In genomic region chr6:28809947-28810654, GRCh38 we compare ENCODE assay signal across 9 cellular contexts.
DNase-seq lines count a peak whose midpoint lies in the region; ATAC-seq, FAIRE-seq and TF ChIP-seq lines count a peak whose summit lies in the region.
"Had no signal": no experiment of that assay in that cellular context is flagged by ENCODE, and none has a peak within 500 bp of the region (broad histone marks: within the 10 kb centered on the region; RNA-seq: fewer than 3 reads in every experiment).

No MANE protein-coding gene starts in this region.

- BruUV-seq in Caco-2 (replicated peaks; lab: Mats Ljungman, UMichigan), result no TSS peak

- TF ChIP-seq CTCF in Caco-2 (IDR thresholded peaks at IDR 0.05; ENCODE audit: insufficient read depth in 1 of 2, low read depth in 1 of 2, low read length in 1 of 2, severe bottlenecking in 1 of 2, unreplicated experiment in 1 of 2) (peak in 1 of 2 experiments; percentile 47), HFFc6 (IDR thresholded peaks at IDR 0.05) (no peak), kidney (IDR thresholded peaks at IDR 0.05; ENCODE audit: borderline replicate concordance, extremely low read depth, insufficient read depth) (no peak)

- H3K4me1 ChIP-seq in Caco-2 (no peaks in the 10 kb centered on the region), iPS-20b (ENCODE audit: insufficient read depth, low read length) (peaks cover 11% of the 10 kb centered on the region), kidney (ENCODE audit: control insufficient read depth in 1 of 2, insufficient read depth in 1 of 2, low read depth in 1 of 2, low read length in 2 of 2) (no peaks in the 10 kb centered on the region)

- H3K9ac ChIP-seq in iPS-20b (ENCODE audit: low read depth, low read length) (no peak overlapping the region), kidney (ENCODE audit: low read length in 2 of 2) (no peak overlapping the region)

- no peak for FAIRE-seq in kidney (lab: Jason Lieb, UNC)

- no peaks in the 10 kb centered on the region for H3K4me1 Mint-ChIP-seq in Caco-2 (ENCODE audit: low read depth, unreplicated experiment)
- peaks cover 61% of the 10 kb centered on the region for H3K4me1 Mint-ChIP-seq in HFFc6 (ENCODE audit: low read depth)
- peaks cover 10% of the 10 kb centered on the region for H3K4me1 Mint-ChIP-seq in activated CD4-positive, alpha-beta memory T cell treated with anti-CD3 and anti-CD28 coated beads for 36 hours (ENCODE audit: low read depth)

- CTCF ChIA-PET in Caco-2 (lab: Charles Lee), result no interaction called here
- CTCF ChIA-PET in activated CD4-positive, alpha-beta memory T cell treated with anti-CD3 and anti-CD28 coated beads for 36 hours (lab: Charles Lee), result no interaction called here

- H3K36me3 Mint-ChIP-seq in Caco-2 (ENCODE audit: insufficient read depth, unreplicated experiment), result peaks cover 21% of the 10 kb centered on the region
- no peaks in the 10 kb centered on the region for H3K36me3 Mint-ChIP-seq in HFFc6 (ENCODE audit: low read depth)
- H3K36me3 Mint-ChIP-seq in activated CD4-positive, alpha-beta memory T cell treated with anti-CD3 and anti-CD28 coated beads for 36 hours, result peaks cover 36% of the 10 kb centered on the region

- intact Hi-C loops in Caco-2 (cut with micrococcal nuclease; ENCODE audit: unreplicated experiment), result loop anchor here (2.0 kb wide), 1 partner anchor 123 kb away; no protein-coding TSS in a partner anchor
- intact Hi-C loops in activated CD4-positive, alpha-beta memory T cell treated with anti-CD3 and anti-CD28 coated beads for 36 hours (cut with micrococcal nuclease), result loop anchor here (5.0 kb wide), 2 partner anchors 33 to 73 kb away; no protein-coding TSS in a partner anchor
- intact Hi-C loops in posterior vena cava (cut with DNase I), result no loop called here
- intact Hi-C loops in kidney (cut with DNase I), result no loop called here

- H3K27ac ChIP-seq in iPS-20b (ENCODE audit: low read length) (no peak overlapping the region), kidney (ENCODE audit: low read depth in 2 of 2, low read length in 2 of 2) (no peak overlapping the region)

- H3K4me3 ChIP-seq in Caco-2 (ENCODE audit: low read depth, low read length) (peak overlapping the region; percentile 35), iPS-20b (ENCODE audit: low read length) (peak overlapping the region; percentile 73), kidney (ENCODE audit: low read length in 2 of 2) (no peak overlapping the region)

- H3K27me3 ChIP-seq in Caco-2 (replicated peaks; ENCODE audit: control insufficient read depth, insufficient read depth, low read length) (no peaks in the 10 kb centered on the region), iPS-20b (ENCODE audit: insufficient read depth, low read length) (peaks cover 97% of the 10 kb centered on the region)

- POLR2A ChIA-PET in Caco-2 (lab: Charles Lee), result interaction anchor here (1.2 kb wide), 1 partner anchor 206 kb away, joined by 4 read pairs; no protein-coding TSS in a partner anchor
- POLR2A ChIA-PET in activated CD4-positive, alpha-beta memory T cell treated with anti-CD3 and anti-CD28 coated beads for 36 hours (lab: Charles Lee), result no interaction called here

- H3K4me3 Mint-ChIP-seq in Caco-2 (ENCODE audit: unreplicated experiment), result peak overlapping the region; percentile 74
- peak overlapping the region; percentile 82 for H3K4me3 Mint-ChIP-seq in HFFc6
- H3K4me3 Mint-ChIP-seq in activated CD4-positive, alpha-beta memory T cell treated with anti-CD3 and anti-CD28 coated beads for 36 hours, result peak overlapping the region; percentile 31

- no peaks in the 10 kb centered on the region for H3K9me3 Mint-ChIP-seq in Caco-2 (ENCODE audit: unreplicated experiment)
- no peaks in the 10 kb centered on the region for H3K9me3 Mint-ChIP-seq in HFFc6
- H3K9me3 Mint-ChIP-seq in activated CD4-positive, alpha-beta memory T cell treated with anti-CD3 and anti-CD28 coated beads for 36 hours, result peaks cover 4% of the 10 kb centered on the region

- no peak overlapping the region for H3K27ac Mint-ChIP-seq in Caco-2 (ENCODE audit: unreplicated experiment)
- H3K27ac Mint-ChIP-seq in HFFc6, result no peak overlapping the region; the same call in 1 of the 2 replicates
- H3K27ac Mint-ChIP-seq in activated CD4-positive, alpha-beta memory T cell treated with anti-CD3 and anti-CD28 coated beads for 36 hours, result no peak overlapping the region
- H3K27ac Mint-ChIP-seq: immature natural killer cell had no signal

- ATAC-seq in GM18520 (IDR thresholded peaks at IDR 0.05; ENCODE audit: unreplicated experiment), result no peak

- H3K36me3 ChIP-seq in Caco-2 (ENCODE audit: control insufficient read depth, insufficient read depth, low read length), result no peaks in the 10 kb centered on the region
- no peaks in the 10 kb centered on the region for H3K36me3 ChIP-seq in iPS-20b (ENCODE audit: insufficient read depth, low read depth, low read length)
- no peaks in the 10 kb centered on the region for H3K36me3 ChIP-seq in kidney (ENCODE audit: control insufficient read depth in 1 of 2, insufficient read depth in 2 of 2, low read length in 2 of 2)

- no peaks in the 10 kb centered on the region for H3K9me3 ChIP-seq in Caco-2
- no peaks in the 10 kb centered on the region for H3K9me3 ChIP-seq in iPS-20b (ENCODE audit: insufficient read depth, low read depth, low read length)
- peaks cover 0 to 3% of the 10 kb centered on the region in 2 donors for H3K9me3 ChIP-seq in kidney (ENCODE audit: control insufficient read depth in 1 of 2, low read length in 2 of 2)

- DNase-seq in Caco-2, result no peak
- DNase-seq in HFFc6, result no peak
- DNase-seq in activated CD4-positive, alpha-beta memory T cell treated with anti-CD3 and anti-CD28 coated beads for 36 hours, result no peak
- DNase-seq in NCI-H187 treated with DMSO at 0.1 percent for 48 hours (lab: John Stamatoyannopoulos, UW), result no peak
- DNase-seq in posterior vena cava (ENCODE audit: low spot score), result no peak
- DNase-seq in kidney, result no peak
- DNase-seq: immature natural killer cell had no signal

- H3K27me3 Mint-ChIP-seq in Caco-2 (ENCODE audit: insufficient read depth, unreplicated experiment), result no peaks in the 10 kb centered on the region
- H3K27me3 Mint-ChIP-seq in HFFc6 (ENCODE audit: insufficient read depth), result peaks cover 30% of the 10 kb centered on the region
- H3K27me3 Mint-ChIP-seq in activated CD4-positive, alpha-beta memory T cell treated with anti-CD3 and anti-CD28 coated beads for 36 hours, result peaks cover 81% of the 10 kb centered on the region

Comparison
In these comparisons a context has a peak if more than half of its experiments do, and no peak if none do; other contexts are left out.
1. H3K4me3 ChIP-seq: peak in Caco-2 (single experiment) and iPS-20b (single experiment); none in kidney (0 of 2).
2. H3K4me3 Mint-ChIP-seq: peak in every context shown above with its lines; median percentile 82 in HFFc6; 74 in Caco-2; 31 in activated CD4-positive, alpha-beta memory T cell treated with anti-CD3 and anti-CD28 coated beads for 36 hours.
3. intact Hi-C loops: an anchor here in Caco-2 (2.0 kb wide) and activated CD4-positive, alpha-beta memory T cell treated with anti-CD3 and anti-CD28 coated beads for 36 hours (5.0 kb wide); none called in posterior vena cava and kidney.